ENCODE assay signal across 31 cellular contexts in genomic region chr11:72935705-72936104, GRCh38.
DNase-seq lines count a peak whose midpoint lies in the region; ATAC-seq, FAIRE-seq and TF ChIP-seq lines count a peak whose summit lies in the region.
"Had no signal": no experiment of that assay in that cellular context is flagged by ENCODE, and none has a peak within 500 bp of the region (broad histone marks: within the 10 kb centered on the region; RNA-seq: fewer than 3 reads in every experiment).

No MANE protein-coding gene starts in this region.

- H3K79me1 ChIP-seq in neuronal stem cell (ENCODE audit: low read depth, low read length), result no peaks in the 10 kb centered on the region

- DNase-seq in AML-193 (lab: John Stamatoyannopoulos, UW) (peak; percentile 29 to 61), H54 (ENCODE audit: insufficient read length, low spot score) (no peak), NCI-H526 (lab: John Stamatoyannopoulos, UW) (no peak), neuronal stem cell (ENCODE audit: low spot score) (no peak)
- DNase-seq: activated CD4-positive, alpha-beta T cell treated with anti-CD3 and anti-CD28 coated beads, Interleukin-2, amount 10 ng/mL, durations not matched to agents 24 days and 14 days; activated gamma-delta T cell treated with Interleukin-2 at 50 U/mL for 16 hours; activated naive CD8-positive, alpha-beta T cell treated with anti-CD3 and anti-CD28 coated beads, Interleukin-2, amount 50 U/mL, for 24 hours; activated T-cell treated with anti-CD3 and anti-CD28 coated beads, Interleukin-2, amount 50 U/mL, for 4 hours; DMS79 treated with DMSO at 0.1 percent for 48 hours; effector CD4-positive, alpha-beta T cell; HCEC 1CT; head of caudate nucleus; MM.1S; NCI-H146; NCI-H2107; NCI-H446; PC-9; psoas muscle; stimulated activated naive CD8-positive, alpha-beta T cell treated with anti-CD3 and anti-CD28 coated beads, Interleukin-15, Interleukin-2, amounts not matched to agents 100 U/mL and 50 U/mL, for 24 hours; SW 1271; T-helper 9 cell; testis; WERI-Rb-1 had no signal

- H4K91ac ChIP-seq in neuronal stem cell (ENCODE audit: low read depth, low read length, poor library complexity), result no peak overlapping the region

- no peak overlapping the region for H2BK5ac ChIP-seq in neuronal stem cell (ENCODE audit: low read length)

- no peak overlapping the region for H3K14ac ChIP-seq in neuronal stem cell (ENCODE audit: low read length)

- H3K23ac ChIP-seq in neuronal stem cell (ENCODE audit: low read depth, low read length, poor library complexity), result no peak overlapping the region

- no peak overlapping the region for H2BK15ac ChIP-seq in neuronal stem cell (ENCODE audit: low read length)

- H2AK5ac ChIP-seq in neuronal stem cell (ENCODE audit: low read depth, low read length), result no peak overlapping the region

- H3K27me3 ChIP-seq in neutrophil (no peaks in the 10 kb centered on the region), neuronal stem cell (ENCODE audit: control insufficient read depth in 3 of 3, insufficient read depth in 3 of 3, low read depth in 1 of 3, low read length in 3 of 3) (no peaks in the 10 kb centered on the region)
- H3K27me3 ChIP-seq: testis had no signal

- no peak overlapping the region for H3K9ac ChIP-seq in neuronal stem cell (ENCODE audit: low read depth, low read length, poor library complexity)
- H3K9ac ChIP-seq: KMS-11 had no signal

- H2AFZ ChIP-seq in neuronal stem cell (ENCODE audit: low read length), result no peak overlapping the region
- H2AFZ ChIP-seq: PC-9 had no signal

- H3K4me1 ChIP-seq in neutrophil (ENCODE audit: control insufficient read depth in 1 of 2, insufficient read depth in 1 of 2, low read depth in 1 of 2, low read length in 1 of 2) (peaks cover 68% of the 10 kb centered on the region in 2 experiments), neuronal stem cell (ENCODE audit: control insufficient read depth in 2 of 2, insufficient read depth in 1 of 2, low read depth in 1 of 2, low read length in 2 of 2) (no peaks in the 10 kb centered on the region)
- H3K4me1 ChIP-seq: testis had no signal

- H3K36me3 ChIP-seq in neutrophil (no peaks in the 10 kb centered on the region), neuronal stem cell (replicated peaks in 1 of 2; ENCODE audit: control insufficient read depth in 2 of 2, insufficient read depth in 2 of 2, low read length in 2 of 2) (peaks cover 0 to 2% of the 10 kb centered on the region in 2 donors)
- H3K36me3 ChIP-seq: WERI-Rb-1 had no signal

- no peak overlapping the region for H3K4ac ChIP-seq in neuronal stem cell (ENCODE audit: low read length)

- peak overlapping the region in 1 of 2 experiments; percentile 31 for H3K4me3 ChIP-seq in neutrophil (ENCODE audit: low read depth in 1 of 2, low read length in 1 of 2)
- H3K4me3 ChIP-seq in neuronal stem cell (ENCODE audit: low read length in 2 of 2), result no peak overlapping the region
- H3K4me3 ChIP-seq: lung, PC-9, psoas muscle, testis had no signal

- no peak for TF ChIP-seq CTCF in neutrophil (IDR thresholded peaks at IDR 0.05)

- H3K27ac ChIP-seq in cingulate gyrus (ENCODE audit: low read depth, low read length), result peak overlapping the region; percentile 34
- H3K27ac ChIP-seq in neutrophil, result peak overlapping the region; percentile 86
- no peak overlapping the region for H3K27ac ChIP-seq in neuronal stem cell (replicated peaks; ENCODE audit: low read length)
- H3K27ac ChIP-seq: KMS-11, PC-9, psoas muscle, testis, WERI-Rb-1 had no signal

- ATAC-seq in GM21526 (IDR thresholded peaks at IDR 0.05; ENCODE audit: low FRiP score, unreplicated experiment), result no peak
- no peak for ATAC-seq in HG03342 (IDR thresholded peaks at IDR 0.05; ENCODE audit: unreplicated experiment)
- ATAC-seq: activated naive CD8-positive, alpha-beta T cell treated with anti-CD3 and anti-CD28 coated beads, Interleukin-2, amount 50 U/mL, for 24 hours; activated T-cell treated with anti-CD3 and anti-CD28 coated beads, Interleukin-2, amount 50 U/mL, for 4 hours; psoas muscle; Right ventricle myocardium inferior; stimulated activated naive CD8-positive, alpha-beta T cell treated with anti-CD3 and anti-CD28 coated beads, Interleukin-15, Interleukin-2, amounts not matched to agents 100 U/mL and 50 U/mL, for 24 hours had no signal

- peak; percentile 52 for FAIRE-seq in H54 (lab: Jason Lieb, UNC)
- FAIRE-seq: GM18507 had no signal

- H2BK12ac ChIP-seq in neuronal stem cell (ENCODE audit: low read length), result no peak overlapping the region

- H3K9me3 ChIP-seq in neutrophil (no peaks in the 10 kb centered on the region), neuronal stem cell (replicated peaks in 1 of 2; ENCODE audit: control insufficient read depth in 2 of 2, insufficient read depth in 1 of 2, low read depth in 1 of 2, low read length in 2 of 2) (no peaks in the 10 kb centered on the region)
- H3K9me3 ChIP-seq: psoas muscle, testis had no signal

- no peak overlapping the region for H3K4me2 ChIP-seq in neuronal stem cell (ENCODE audit: insufficient read depth, low read length, poor library complexity, severe bottlenecking)
- H3K4me2 ChIP-seq: KMS-11, PC-9 had no signal

- H3K18ac ChIP-seq in neuronal stem cell (ENCODE audit: low read length), result no peak overlapping the region

- no peak overlapping the region for H2BK120ac ChIP-seq in neuronal stem cell (ENCODE audit: low read depth, low read length)

- no peak overlapping the region for H4K8ac ChIP-seq in neuronal stem cell (ENCODE audit: low read depth, low read length)

- TF ChIP-seq POLR2A in H54 (IDR thresholded peaks at IDR 0.05; ENCODE audit: low read depth, low read length), result no peak

Comparison
In these comparisons a context has a peak if more than half of its experiments do, and no peak if none do; other contexts are left out.
1. DNase-seq: peak in AML-193 (2 of 2); none in H54 (single experiment), NCI-H526 (0 of 2) and neuronal stem cell (single experiment).